ENCODE assay signal across 11 cellular contexts in genomic region chr5:171647043-171647899, GRCh38.
DNase-seq lines count a peak whose midpoint lies in the region; ATAC-seq and TF ChIP-seq lines count a peak whose summit lies in the region.
"Had no signal": no experiment of that assay in that cellular context is flagged by ENCODE, and none has a peak within 500 bp of the region (broad histone marks: within the 10 kb centered on the region; RNA-seq: fewer than 3 reads in every experiment).

No MANE protein-coding gene starts in this region.

- TF ChIP-seq POLR2A in breast epithelium (IDR thresholded peaks at IDR 0.05): no peak
- TF ChIP-seq POLR2A in gastroesophageal sphincter (IDR thresholded peaks at IDR 0.05): no peak

- H3K4me1 ChIP-seq in breast epithelium (no peaks in the 10 kb centered on the region), SJSA1 (replicated peaks) (peaks cover 78% of the 10 kb centered on the region), gastroesophageal sphincter (no peaks in the 10 kb centered on the region)
- H3K4me1 ChIP-seq: lower lobe of right lung had no signal

- no peaks in the 10 kb centered on the region for H3K9me3 Mint-ChIP-seq in MCF 10A (ENCODE audit: unreplicated experiment)
- H3K9me3 Mint-ChIP-seq: T-helper 1 cell treated with Interleukin-12 subunit alpha and Interleukin-12 subunit beta and Interleukin-4 antibody, amounts not matched to agents 30 μg/mL and 1 μg/mL, for 36 hours had no signal

- no peaks in the 10 kb centered on the region for H3K36me3 Mint-ChIP-seq in MCF 10A (ENCODE audit: insufficient read depth, unreplicated experiment)

- no peaks in the 10 kb centered on the region for H3K27me3 ChIP-seq in breast epithelium
- no peaks in the 10 kb centered on the region for H3K27me3 ChIP-seq in SJSA1 (replicated peaks)
- peaks cover 74% of the 10 kb centered on the region for H3K27me3 ChIP-seq in gastroesophageal sphincter

- no peak overlapping the region for H3K27ac Mint-ChIP-seq in MCF 10A (ENCODE audit: low read depth, unreplicated experiment)
- H3K27ac Mint-ChIP-seq: T-helper 1 cell treated with Interleukin-12 subunit alpha and Interleukin-12 subunit beta and Interleukin-4 antibody, amounts not matched to agents 30 μg/mL and 1 μg/mL, for 36 hours had no signal

- H3K4me1 Mint-ChIP-seq in MCF 10A (ENCODE audit: insufficient read depth, unreplicated experiment): peaks cover 9% of the 10 kb centered on the region

- intact Hi-C loops in MCF 10A (cut with micrococcal nuclease) (loop anchor here (5.0 to 10.0 kb wide), 2 partner anchors 230 to 258 kb away; partner anchors contain the start of gene FGF18), breast epithelium (cut with DNase I; ENCODE audit: low total_unique reads) (no loop called here)

- H3K4me3 ChIP-seq in breast epithelium (no peak overlapping the region), SJSA1 (0 out of 2 replicates have a peak overlapping the region, but pooled peaks have one; percentile 7), gastroesophageal sphincter (no peak overlapping the region)
- H3K4me3 ChIP-seq: lower lobe of right lung had no signal

- H3K27ac ChIP-seq in breast epithelium (no peak overlapping the region), SJSA1 (peak overlapping the region; percentile 89), gastroesophageal sphincter (no peak overlapping the region)
- H3K27ac ChIP-seq: lower lobe of right lung had no signal

- BruUV-seq in MCF 10A (replicated peaks; lab: Mats Ljungman, UMichigan): no TSS peak

- ATAC-seq in HG02642 (IDR thresholded peaks at IDR 0.05; ENCODE audit: poor library complexity, unreplicated experiment) (no peak), gastroesophageal sphincter (no peak), GM19397 (IDR thresholded peaks at IDR 0.05; ENCODE audit: unreplicated experiment) (no peak)

- H3K4me3 Mint-ChIP-seq in MCF 10A (ENCODE audit: unreplicated experiment): no peak overlapping the region
- H3K4me3 Mint-ChIP-seq: T-helper 1 cell treated with Interleukin-12 subunit alpha and Interleukin-12 subunit beta and Interleukin-4 antibody, amounts not matched to agents 30 μg/mL and 1 μg/mL, for 36 hours had no signal

- peak; percentile 12 for TF ChIP-seq CTCF in MCF 10A (IDR thresholded peaks at IDR 0.05; ENCODE audit: unreplicated experiment)
- no peak for TF ChIP-seq CTCF in breast epithelium (IDR thresholded peaks at IDR 0.05)
- TF ChIP-seq CTCF in gastroesophageal sphincter (IDR thresholded peaks at IDR 0.05): no peak

- no peaks in the 10 kb centered on the region for H3K9me3 ChIP-seq in breast epithelium
- no peaks in the 10 kb centered on the region for H3K9me3 ChIP-seq in SJSA1 (replicated peaks)
- H3K9me3 ChIP-seq in gastroesophageal sphincter: no peaks in the 10 kb centered on the region
- H3K9me3 ChIP-seq: lower lobe of right lung had no signal

- no peak for TF ChIP-seq EP300 in gastroesophageal sphincter (IDR thresholded peaks at IDR 0.05)

- WGBS in gastroesophageal sphincter (ENCODE audit: low coverage in 1 of 2), 2 donors: 76 to 81% methylated on average over 4 to 6 of the region's 15 CpGs

- CTCF ChIA-PET in MCF 10A (lab: Yijun Ruan, JAX): interaction anchor here (0.5 to 1.1 kb wide), 4 partner anchors 17 to 1050 kb away, joined by 3 to 4 read pairs (median 4); no protein-coding TSS in a partner anchor

- POLR2A ChIA-PET in MCF 10A (lab: Yijun Ruan, JAX): interaction anchor here (0.7 to 1.4 kb wide), 2 partner anchors 10 to 11 kb away, joined by 3 to 8 read pairs; no protein-coding TSS in a partner anchor

- no peaks in the 10 kb centered on the region for H3K36me3 ChIP-seq in breast epithelium
- no peaks in the 10 kb centered on the region for H3K36me3 ChIP-seq in SJSA1
- H3K36me3 ChIP-seq in gastroesophageal sphincter: no peaks in the 10 kb centered on the region
- H3K36me3 ChIP-seq: lower lobe of right lung had no signal

- H3K27me3 Mint-ChIP-seq in MCF 10A (ENCODE audit: insufficient read depth, unreplicated experiment): peaks cover 17% of the 10 kb centered on the region

- DNase-seq in MCF 10A (ENCODE audit: unreplicated experiment): peak; percentile 78
- DNase-seq in breast epithelium (ENCODE audit: low spot score in 2 of 2): no peak
- DNase-seq in SJSA1 (ENCODE audit: low read depth in 1 of 2, low spot score in 2 of 2): peak; percentile 96
- peak; percentile 20 for DNase-seq in glomerular endothelial cell (ENCODE audit: extremely low read depth, low read depth, low spot score)
- peak; percentile 33 for DNase-seq in smooth muscle cell of the brain vasculature (ENCODE audit: low read depth, low spot score)
- DNase-seq: amniotic stem cell, lower lobe of right lung had no signal

Comparison
In these comparisons a context has a peak if more than half of its experiments do, and no peak if none do; other contexts are left out.
1. DNase-seq: peak in MCF 10A (single experiment), SJSA1 (2 of 2), glomerular endothelial cell (single experiment) and smooth muscle cell of the brain vasculature (single experiment); none in breast epithelium (0 of 2).